1 cellular context compared by ENCODE assay signal in genomic region chr3:14125193-14126016, GRCh38.
TF ChIP-seq lines count a peak whose summit lies in the region.

No MANE protein-coding gene starts in this region.

TF ChIP-seq in HepG2, 621 proteins besides CTCF, POLR2A, EP300 and RAD21 (continued from another document and continues in another):
- TF ChIP-seq UBTF (CRISPR knock-in tag; IDR thresholded peaks at IDR 0.05): peak; percentile 74
- no peak for TF ChIP-seq ZNF564 (CRISPR knock-in tag; IDR thresholded peaks at IDR 0.05)
- TF ChIP-seq HMGA1 (CRISPR knock-in tag; conservative IDR thresholded peaks at IDR 0.05): no peak
- TF ChIP-seq KAT2B (IDR thresholded peaks at IDR 0.05; ENCODE audit: borderline replicate concordance, low read depth, low read length): no peak
- TF ChIP-seq KAT7 (CRISPR knock-in tag; IDR thresholded peaks at IDR 0.05; ENCODE audit: borderline replicate concordance): peak; percentile 32; the same call in 1 of the 2 replicates
- TF ChIP-seq, protein P1, sequence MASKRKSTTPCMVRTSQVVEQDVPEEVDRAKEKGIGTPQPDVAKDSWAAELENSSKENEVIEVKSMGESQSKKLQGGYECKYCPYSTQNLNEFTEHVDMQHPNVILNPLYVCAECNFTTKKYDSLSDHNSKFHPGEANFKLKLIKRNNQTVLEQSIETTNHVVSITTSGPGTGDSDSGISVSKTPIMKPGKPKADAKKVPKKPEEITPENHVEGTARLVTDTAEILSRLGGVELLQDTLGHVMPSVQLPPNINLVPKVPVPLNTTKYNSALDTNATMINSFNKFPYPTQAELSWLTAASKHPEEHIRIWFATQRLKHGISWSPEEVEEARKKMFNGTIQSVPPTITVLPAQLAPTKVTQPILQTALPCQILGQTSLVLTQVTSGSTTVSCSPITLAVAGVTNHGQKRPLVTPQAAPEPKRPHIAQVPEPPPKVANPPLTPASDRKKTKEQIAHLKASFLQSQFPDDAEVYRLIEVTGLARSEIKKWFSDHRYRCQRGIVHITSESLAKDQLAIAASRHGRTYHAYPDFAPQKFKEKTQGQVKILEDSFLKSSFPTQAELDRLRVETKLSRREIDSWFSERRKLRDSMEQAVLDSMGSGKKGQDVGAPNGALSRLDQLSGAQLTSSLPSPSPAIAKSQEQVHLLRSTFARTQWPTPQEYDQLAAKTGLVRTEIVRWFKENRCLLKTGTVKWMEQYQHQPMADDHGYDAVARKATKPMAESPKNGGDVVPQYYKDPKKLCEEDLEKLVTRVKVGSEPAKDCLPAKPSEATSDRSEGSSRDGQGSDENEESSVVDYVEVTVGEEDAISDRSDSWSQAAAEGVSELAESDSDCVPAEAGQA (IDR thresholded peaks at IDR 0.05; ENCODE audit: low read depth): no peak
- TF ChIP-seq, protein P1 (CRISPR knock-in tag; IDR thresholded peaks at IDR 0.05; ENCODE audit: borderline replicate concordance): no peak
- TF ChIP-seq, protein P2, sequence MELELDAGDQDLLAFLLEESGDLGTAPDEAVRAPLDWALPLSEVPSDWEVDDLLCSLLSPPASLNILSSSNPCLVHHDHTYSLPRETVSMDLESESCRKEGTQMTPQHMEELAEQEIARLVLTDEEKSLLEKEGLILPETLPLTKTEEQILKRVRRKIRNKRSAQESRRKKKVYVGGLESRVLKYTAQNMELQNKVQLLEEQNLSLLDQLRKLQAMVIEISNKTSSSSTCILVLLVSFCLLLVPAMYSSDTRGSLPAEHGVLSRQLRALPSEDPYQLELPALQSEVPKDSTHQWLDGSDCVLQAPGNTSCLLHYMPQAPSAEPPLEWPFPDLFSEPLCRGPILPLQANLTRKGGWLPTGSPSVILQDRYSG (CRISPR knock-in tag; IDR thresholded peaks at IDR 0.05): no peak
- TF ChIP-seq ZNF674 (CRISPR knock-in tag; IDR thresholded peaks at IDR 0.05; ENCODE audit: low read depth): 0 out of 2 replicates have a peak, but pooled peaks have one; percentile 39
- TF ChIP-seq KAT8 (CRISPR knock-in tag; IDR thresholded peaks at IDR 0.05): no peak
- TF ChIP-seq, protein P3, sequence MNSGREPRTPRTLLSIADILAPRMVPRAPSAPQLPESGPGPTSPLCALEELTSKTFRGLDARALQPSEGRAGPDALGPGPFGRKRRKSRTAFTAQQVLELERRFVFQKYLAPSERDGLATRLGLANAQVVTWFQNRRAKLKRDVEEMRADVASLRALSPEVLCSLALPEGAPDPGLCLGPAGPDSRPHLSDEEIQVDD (CRISPR knock-in tag; IDR thresholded peaks at IDR 0.05; ENCODE audit: borderline replicate concordance): peak; percentile 90; the same call in 1 of the 2 replicates
- TF ChIP-seq CREB1 (IDR thresholded peaks at IDR 0.05): no peak
- TF ChIP-seq CREB1 (CRISPR knock-in tag; IDR thresholded peaks at IDR 0.05): no peak
- no peak for TF ChIP-seq ZNF281 (CRISPR knock-in tag; IDR thresholded peaks at IDR 0.05; ENCODE audit: borderline replicate concordance)
- TF ChIP-seq, protein P4, sequence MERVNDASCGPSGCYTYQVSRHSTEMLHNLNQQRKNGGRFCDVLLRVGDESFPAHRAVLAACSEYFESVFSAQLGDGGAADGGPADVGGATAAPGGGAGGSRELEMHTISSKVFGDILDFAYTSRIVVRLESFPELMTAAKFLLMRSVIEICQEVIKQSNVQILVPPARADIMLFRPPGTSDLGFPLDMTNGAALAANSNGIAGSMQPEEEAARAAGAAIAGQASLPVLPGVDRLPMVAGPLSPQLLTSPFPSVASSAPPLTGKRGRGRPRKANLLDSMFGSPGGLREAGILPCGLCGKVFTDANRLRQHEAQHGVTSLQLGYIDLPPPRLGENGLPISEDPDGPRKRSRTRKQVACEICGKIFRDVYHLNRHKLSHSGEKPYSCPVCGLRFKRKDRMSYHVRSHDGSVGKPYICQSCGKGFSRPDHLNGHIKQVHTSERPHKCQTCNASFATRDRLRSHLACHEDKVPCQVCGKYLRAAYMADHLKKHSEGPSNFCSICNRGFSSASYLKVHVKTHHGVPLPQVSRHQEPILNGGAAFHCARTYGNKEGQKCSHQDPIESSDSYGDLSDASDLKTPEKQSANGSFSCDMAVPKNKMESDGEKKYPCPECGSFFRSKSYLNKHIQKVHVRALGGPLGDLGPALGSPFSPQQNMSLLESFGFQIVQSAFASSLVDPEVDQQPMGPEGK (CRISPR knock-in tag; IDR thresholded peaks at IDR 0.05): no peak; the same call in 1 of the 2 replicates
- 0 out of 2 replicates have a peak, but pooled peaks have one; percentile 23 for TF ChIP-seq KDM4B (CRISPR knock-in tag; IDR thresholded peaks at IDR 0.05)
- no peak for TF ChIP-seq ZNF326 (CRISPR knock-in tag; IDR thresholded peaks at IDR 0.05; ENCODE audit: borderline replicate concordance)
- TF ChIP-seq SOX6 (IDR thresholded peaks at IDR 0.05): no peak
- no peak for TF ChIP-seq SOX6 (CRISPR knock-in tag; IDR thresholded peaks at IDR 0.05)
- no peak for TF ChIP-seq THRA (CRISPR knock-in tag; IDR thresholded peaks at IDR 0.05; ENCODE audit: borderline replicate concordance)
- no peak for TF ChIP-seq PITX1 (CRISPR knock-in tag; IDR thresholded peaks at IDR 0.05)
- TF ChIP-seq THAP7 (CRISPR knock-in tag; IDR thresholded peaks at IDR 0.05): no peak
- no peak for TF ChIP-seq ZC3H13 (CRISPR knock-in tag; IDR thresholded peaks at IDR 0.05)
- peak; percentile 78; the same call in 1 of the 2 replicates for TF ChIP-seq ZNF605 (CRISPR knock-in tag; IDR thresholded peaks at IDR 0.05)
- TF ChIP-seq ZNF709 (CRISPR knock-in tag; IDR thresholded peaks at IDR 0.05): 0 out of 2 replicates have a peak, but pooled peaks have one; percentile 15
- no peak for TF ChIP-seq ASH2L (IDR thresholded peaks at IDR 0.05; ENCODE audit: insufficient read length, low read depth, low read length)
- TF ChIP-seq MXD4 (CRISPR knock-in tag; IDR thresholded peaks at IDR 0.05): no peak
- TF ChIP-seq ZNF567 (CRISPR knock-in tag; IDR thresholded peaks at IDR 0.05; ENCODE audit: borderline replicate concordance): no peak
- TF ChIP-seq DMAP1 (CRISPR knock-in tag; IDR thresholded peaks at IDR 0.05): no peak; the same call in 1 of the 2 replicates
- 0 out of 2 replicates have a peak, but pooled peaks have one; percentile 29 for TF ChIP-seq TOPORS (CRISPR knock-in tag; IDR thresholded peaks at IDR 0.05)
- TF ChIP-seq TCF12 (IDR thresholded peaks at IDR 0.05): no peak
- TF ChIP-seq TCF12 (CRISPR knock-in tag; IDR thresholded peaks at IDR 0.05): no peak
- no peak for TF ChIP-seq THYN1 (CRISPR knock-in tag; IDR thresholded peaks at IDR 0.05; ENCODE audit: borderline replicate concordance, low read depth)
- 0 out of 2 replicates have a peak, but pooled peaks have one; percentile 30 for TF ChIP-seq NKX3-1 (CRISPR knock-in tag; IDR thresholded peaks at IDR 0.05)
- no peak for TF ChIP-seq ZNF10 (CRISPR knock-in tag; IDR thresholded peaks at IDR 0.05; ENCODE audit: borderline replicate concordance, low read depth)
- TF ChIP-seq NFIC (IDR thresholded peaks at IDR 0.05; ENCODE audit: low read length): no peak
- peak; percentile 54; the same call in 1 of the 2 replicates for TF ChIP-seq ZNF607 (CRISPR knock-in tag; IDR thresholded peaks at IDR 0.05; ENCODE audit: borderline replicate concordance)
- peak; percentile 31; the same call in 1 of the 2 replicates for TF ChIP-seq KDM2A (CRISPR knock-in tag; IDR thresholded peaks at IDR 0.05; ENCODE audit: borderline replicate concordance, low read depth)
- 0 out of 2 replicates have a peak, but pooled peaks have one; percentile 44 for TF ChIP-seq ZNF12 (CRISPR knock-in tag; IDR thresholded peaks at IDR 0.05)
- TF ChIP-seq ZNF737 (CRISPR knock-in tag; IDR thresholded peaks at IDR 0.05; ENCODE audit: borderline replicate concordance): no peak
- peak; percentile 75; the same call in 1 of the 2 replicates for TF ChIP-seq ZNF510 (CRISPR knock-in tag; IDR thresholded peaks at IDR 0.05; ENCODE audit: low read depth)
- peak; percentile 62; the same call in 1 of the 2 replicates for TF ChIP-seq ZSCAN29 (CRISPR knock-in tag; conservative IDR thresholded peaks at IDR 0.05)
- no peak for TF ChIP-seq ZBTB2 (CRISPR knock-in tag; IDR thresholded peaks at IDR 0.05; ENCODE audit: low read depth)
- TF ChIP-seq, protein P5, sequence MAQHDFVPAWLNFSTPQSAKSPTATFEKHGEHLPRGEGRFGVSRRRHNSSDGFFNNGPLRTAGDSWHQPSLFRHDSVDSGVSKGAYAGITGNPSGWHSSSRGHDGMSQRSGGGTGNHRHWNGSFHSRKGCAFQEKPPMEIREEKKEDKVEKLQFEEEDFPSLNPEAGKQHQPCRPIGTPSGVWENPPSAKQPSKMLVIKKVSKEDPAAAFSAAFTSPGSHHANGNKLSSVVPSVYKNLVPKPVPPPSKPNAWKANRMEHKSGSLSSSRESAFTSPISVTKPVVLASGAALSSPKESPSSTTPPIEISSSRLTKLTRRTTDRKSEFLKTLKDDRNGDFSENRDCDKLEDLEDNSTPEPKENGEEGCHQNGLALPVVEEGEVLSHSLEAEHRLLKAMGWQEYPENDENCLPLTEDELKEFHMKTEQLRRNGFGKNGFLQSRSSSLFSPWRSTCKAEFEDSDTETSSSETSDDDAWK (CRISPR knock-in tag; IDR thresholded peaks at IDR 0.05): no peak
- TF ChIP-seq GATAD1 (CRISPR knock-in tag; IDR thresholded peaks at IDR 0.05): peak; percentile 52; the same call in 1 of the 2 replicates
